Comparison of ENCODE assay signal across 1 cellular context in genomic region chr16:25106567-25107465, GRCh38.
TF ChIP-seq lines count a peak whose summit lies in the region.

No MANE protein-coding gene starts in this region.

TF ChIP-seq in HepG2, 621 proteins besides CTCF, POLR2A, EP300 and RAD21 (continued from another document and continues in another):
- TF ChIP-seq ZNF710 (CRISPR knock-in tag; IDR thresholded peaks at IDR 0.05; ENCODE audit: borderline replicate concordance) = no peak; the same call in none of the 2 replicates
- no peak for TF ChIP-seq MTA3 (CRISPR knock-in tag; IDR thresholded peaks at IDR 0.05)
- peak; percentile 43; the same call in 1 of the 2 replicates for TF ChIP-seq DNMT3B (CRISPR knock-in tag; conservative IDR thresholded peaks at IDR 0.05)
- no peak for TF ChIP-seq CSRNP2 (CRISPR knock-in tag; conservative IDR thresholded peaks at IDR 0.05; ENCODE audit: low read depth)
- TF ChIP-seq BRD4 (CRISPR knock-in tag; IDR thresholded peaks at IDR 0.05) = peak; percentile 97
- peak in 1 of 2 experiments; percentile 91; a peak in 2 of 4 replicates for TF ChIP-seq KLF16 (CRISPR knock-in tag; IDR thresholded peaks at IDR 0.05)
- peak; percentile 33; the same call in 1 of the 2 replicates for TF ChIP-seq CEBPG (CRISPR knock-in tag; IDR thresholded peaks at IDR 0.05)
- TF ChIP-seq NFE2L1 (CRISPR knock-in tag; IDR thresholded peaks at IDR 0.05; ENCODE audit: borderline replicate concordance) = no peak
- peak; percentile 97 for TF ChIP-seq ZGPAT (CRISPR knock-in tag; IDR thresholded peaks at IDR 0.05)
- no peak; the same call in 1 of the 2 replicates for TF ChIP-seq ZNF274 (CRISPR knock-in tag; IDR thresholded peaks at IDR 0.05)
- TF ChIP-seq MLX (CRISPR knock-in tag; IDR thresholded peaks at IDR 0.05) = no peak
- peak; percentile 87 for TF ChIP-seq ZNF142 (CRISPR knock-in tag; IDR thresholded peaks at IDR 0.05)
- peak; percentile 55; the same call in 1 of the 2 replicates for TF ChIP-seq FOSL2 (CRISPR knock-in tag; IDR thresholded peaks at IDR 0.05)
- TF ChIP-seq HNRNPL (IDR thresholded peaks at IDR 0.05; ENCODE audit: low read depth, low read length) = no peak
- no peak for TF ChIP-seq FIP1L1 (IDR thresholded peaks at IDR 0.05; ENCODE audit: borderline replicate concordance, insufficient read depth, low read depth, low read length)
- no peak for TF ChIP-seq NR2F2 (IDR thresholded peaks at IDR 0.05; ENCODE audit: borderline replicate concordance, low read depth)
- no peak; the same call in 1 of the 2 replicates for TF ChIP-seq ZNF354B (CRISPR knock-in tag; IDR thresholded peaks at IDR 0.05)
- TF ChIP-seq ZFP36L1 (CRISPR knock-in tag; IDR thresholded peaks at IDR 0.05) = no peak
- TF ChIP-seq PRDM4 (CRISPR knock-in tag; IDR thresholded peaks at IDR 0.05; ENCODE audit: borderline replicate concordance) = no peak; the same call in 1 of the 2 replicates
- 0 out of 2 replicates have a peak, but pooled peaks have one; percentile 17 for TF ChIP-seq ZNF780A (CRISPR knock-in tag; IDR thresholded peaks at IDR 0.05)
- TF ChIP-seq USF2 (IDR thresholded peaks at IDR 0.05; ENCODE audit: low read depth, low read length) = no peak
- TF ChIP-seq USF2 (CRISPR knock-in tag; IDR thresholded peaks at IDR 0.05; ENCODE audit: borderline replicate concordance) = peak; percentile 21; the same call in 1 of the 2 replicates
- TF ChIP-seq ZNF460 (CRISPR knock-in tag; IDR thresholded peaks at IDR 0.05; ENCODE audit: borderline replicate concordance) = no peak; the same call in 1 of the 2 replicates
- peak; percentile 96 for TF ChIP-seq SAP130 (CRISPR knock-in tag; IDR thresholded peaks at IDR 0.05; ENCODE audit: low read depth)
- peak; percentile 73; the same call in 1 of the 2 replicates for TF ChIP-seq ZNF12 (CRISPR knock-in tag; IDR thresholded peaks at IDR 0.05)
- peak; percentile 85 for TF ChIP-seq MEF2D (CRISPR knock-in tag; IDR thresholded peaks at IDR 0.05)
- TF ChIP-seq MTERF4 (CRISPR knock-in tag; IDR thresholded peaks at IDR 0.05) = peak; percentile 62; the same call in 1 of the 2 replicates
- TF ChIP-seq ZNF720 (CRISPR knock-in tag; IDR thresholded peaks at IDR 0.05) = no peak
- TF ChIP-seq XBP1 (CRISPR knock-in tag; IDR thresholded peaks at IDR 0.05) = peak; percentile 67; the same call in 1 of the 2 replicates
- no peak; the same call in 1 of the 2 replicates for TF ChIP-seq GLI4 (CRISPR knock-in tag; IDR thresholded peaks at IDR 0.05; ENCODE audit: borderline replicate concordance)
- TF ChIP-seq ZNF552 (CRISPR knock-in tag; IDR thresholded peaks at IDR 0.05; ENCODE audit: borderline replicate concordance) = peak; percentile 77
- TF ChIP-seq MATR3 (CRISPR knock-in tag; IDR thresholded peaks at IDR 0.05) = no peak
- no peak for TF ChIP-seq POLR2AphosphoS2 (IDR thresholded peaks at IDR 0.05; ENCODE audit: low read depth, low read length)
- TF ChIP-seq ZNF557 (CRISPR knock-in tag; IDR thresholded peaks at IDR 0.05) = no peak; the same call in 1 of the 2 replicates
- peak; percentile 89; the same call in 1 of the 2 replicates for TF ChIP-seq ZNF660 (CRISPR knock-in tag; IDR thresholded peaks at IDR 0.05; ENCODE audit: borderline replicate concordance, low read depth)
- TF ChIP-seq DR1 (CRISPR knock-in tag; IDR thresholded peaks at IDR 0.05) = peak; percentile 92
- 0 out of 2 replicates have a peak, but pooled peaks have one; percentile 76 for TF ChIP-seq ZBTB4 (CRISPR knock-in tag; IDR thresholded peaks at IDR 0.05; ENCODE audit: borderline replicate concordance)
- peak; percentile 98 for TF ChIP-seq MEIS1 (CRISPR knock-in tag; IDR thresholded peaks at IDR 0.05; ENCODE audit: borderline replicate concordance)
